Comparison of ENCODE assay signal across 1 cellular context in the genomic region with DNA sequence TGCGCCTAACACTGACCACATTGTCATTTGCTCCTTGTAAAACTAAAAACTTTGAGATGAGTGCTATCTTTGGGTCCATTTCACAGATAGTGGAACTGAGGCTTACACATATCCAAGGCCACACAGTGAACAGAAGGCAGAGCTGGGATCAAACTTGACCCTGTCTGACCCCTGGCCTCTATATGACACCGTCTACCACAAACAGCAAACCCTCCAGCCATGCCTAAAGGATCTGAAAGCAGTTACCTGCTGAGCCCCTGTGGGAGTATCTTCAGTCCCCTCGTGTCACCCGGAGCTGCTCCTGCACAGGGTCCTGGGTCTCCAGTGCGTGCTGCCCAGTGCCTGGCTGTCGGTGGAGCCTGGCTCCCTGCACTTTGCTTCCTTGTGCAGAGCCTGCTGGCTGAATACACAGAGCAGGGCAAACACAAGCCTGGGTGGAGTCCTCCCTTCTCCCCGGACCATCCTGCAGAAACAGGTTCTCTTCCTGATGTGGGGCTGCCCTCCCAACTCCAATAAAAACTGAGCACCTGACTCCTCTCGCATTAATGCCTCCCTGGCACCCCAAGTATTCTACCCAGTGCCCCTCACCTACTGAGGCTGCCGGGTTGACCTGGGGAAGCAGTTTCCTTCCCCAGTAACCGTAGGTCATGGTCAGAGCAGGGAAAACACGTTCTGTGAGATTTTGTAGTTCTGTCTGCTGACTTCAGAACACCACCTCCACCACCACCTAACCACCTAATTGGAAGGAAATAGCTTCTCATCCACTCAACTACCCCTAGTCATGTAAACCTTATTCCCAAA.
TF ChIP-seq lines count a peak whose summit lies in the region.

A gene with protein sequence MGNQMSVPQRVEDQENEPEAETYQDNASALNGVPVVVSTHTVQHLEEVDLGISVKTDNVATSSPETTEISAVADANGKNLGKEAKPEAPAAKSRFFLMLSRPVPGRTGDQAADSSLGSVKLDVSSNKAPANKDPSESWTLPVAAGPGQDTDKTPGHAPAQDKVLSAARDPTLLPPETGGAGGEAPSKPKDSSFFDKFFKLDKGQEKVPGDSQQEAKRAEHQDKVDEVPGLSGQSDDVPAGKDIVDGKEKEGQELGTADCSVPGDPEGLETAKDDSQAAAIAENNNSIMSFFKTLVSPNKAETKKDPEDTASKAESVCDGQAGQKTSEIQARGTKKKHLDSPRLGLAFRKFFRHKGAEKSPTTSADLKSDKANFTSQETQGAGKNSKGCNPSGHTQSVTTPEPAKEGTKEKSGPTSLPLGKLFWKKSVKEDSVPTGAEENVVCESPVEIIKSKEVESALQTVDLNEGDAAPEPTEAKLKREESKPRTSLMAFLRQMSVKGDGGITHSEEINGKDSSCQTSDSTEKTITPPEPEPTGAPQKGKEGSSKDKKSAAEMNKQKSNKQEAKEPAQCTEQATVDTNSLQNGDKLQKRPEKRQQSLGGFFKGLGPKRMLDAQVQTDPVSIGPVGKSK (minus strand): TSS at position 408 of the 801 bp plus-strand sequence. CDS start 11,876 bp downstream, outside the sequence.

TF ChIP-seq in HepG2, 621 proteins besides CTCF, POLR2A, EP300 and RAD21 (continued from another document and continues in another):
- TF ChIP-seq, protein P1, sequence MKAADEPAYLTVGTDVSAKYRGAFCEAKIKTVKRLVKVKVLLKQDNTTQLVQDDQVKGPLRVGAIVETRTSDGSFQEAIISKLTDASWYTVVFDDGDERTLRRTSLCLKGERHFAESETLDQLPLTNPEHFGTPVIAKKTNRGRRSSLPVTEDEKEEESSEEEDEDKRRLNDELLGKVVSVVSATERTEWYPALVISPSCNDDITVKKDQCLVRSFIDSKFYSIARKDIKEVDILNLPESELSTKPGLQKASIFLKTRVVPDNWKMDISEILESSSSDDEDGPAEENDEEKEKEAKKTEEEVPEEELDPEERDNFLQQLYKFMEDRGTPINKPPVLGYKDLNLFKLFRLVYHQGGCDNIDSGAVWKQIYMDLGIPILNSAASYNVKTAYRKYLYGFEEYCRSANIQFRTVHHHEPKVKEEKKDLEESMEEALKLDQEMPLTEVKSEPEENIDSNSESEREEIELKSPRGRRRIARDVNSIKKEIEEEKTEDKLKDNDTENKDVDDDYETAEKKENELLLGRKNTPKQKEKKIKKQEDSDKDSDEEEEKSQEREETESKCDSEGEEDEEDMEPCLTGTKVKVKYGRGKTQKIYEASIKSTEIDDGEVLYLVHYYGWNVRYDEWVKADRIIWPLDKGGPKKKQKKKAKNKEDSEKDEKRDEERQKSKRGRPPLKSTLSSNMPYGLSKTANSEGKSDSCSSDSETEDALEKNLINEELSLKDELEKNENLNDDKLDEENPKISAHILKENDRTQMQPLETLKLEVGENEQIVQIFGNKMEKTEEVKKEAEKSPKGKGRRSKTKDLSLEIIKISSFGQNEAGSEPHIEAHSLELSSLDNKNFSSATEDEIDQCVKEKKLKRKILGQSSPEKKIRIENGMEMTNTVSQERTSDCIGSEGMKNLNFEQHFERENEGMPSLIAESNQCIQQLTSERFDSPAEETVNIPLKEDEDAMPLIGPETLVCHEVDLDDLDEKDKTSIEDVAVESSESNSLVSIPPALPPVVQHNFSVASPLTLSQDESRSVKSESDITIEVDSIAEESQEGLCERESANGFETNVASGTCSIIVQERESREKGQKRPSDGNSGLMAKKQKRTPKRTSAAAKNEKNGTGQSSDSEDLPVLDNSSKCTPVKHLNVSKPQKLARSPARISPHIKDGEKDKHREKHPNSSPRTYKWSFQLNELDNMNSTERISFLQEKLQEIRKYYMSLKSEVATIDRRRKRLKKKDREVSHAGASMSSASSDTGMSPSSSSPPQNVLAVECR (CRISPR knock-in tag; IDR thresholded peaks at IDR 0.05; ENCODE audit: borderline replicate concordance) = peak; percentile 52; the same call in 1 of the 2 replicates
- TF ChIP-seq PAWR (CRISPR knock-in tag; IDR thresholded peaks at IDR 0.05; ENCODE audit: borderline replicate concordance) (peak; percentile 51; the same call in 1 of the 2 replicates), NR2F6 (IDR thresholded peaks at IDR 0.05) (peak; percentile 77), NR2F6 (CRISPR knock-in tag; IDR thresholded peaks at IDR 0.05) (peak; percentile 78), ZNF660 (CRISPR knock-in tag; IDR thresholded peaks at IDR 0.05; ENCODE audit: borderline replicate concordance, low read depth) (no peak), BHLHE40 (IDR thresholded peaks at IDR 0.05; ENCODE audit: low read length) (peak; percentile 31; the same call in 1 of the 2 replicates), ZNF34 (CRISPR knock-in tag; IDR thresholded peaks at IDR 0.05; ENCODE audit: borderline replicate concordance) (no peak), HNF4G (IDR thresholded peaks at IDR 0.05; ENCODE audit: borderline replicate concordance, low read depth, low read length) (peak; percentile 60; the same call in 1 of the 2 replicates), HNF4G (CRISPR knock-in tag; IDR thresholded peaks at IDR 0.05; ENCODE audit: borderline replicate concordance, low read depth) (peak; percentile 37; the same call in 1 of the 2 replicates), TBX2 (CRISPR knock-in tag; IDR thresholded peaks at IDR 0.05; ENCODE audit: borderline replicate concordance) (peak; percentile 70), ERF (CRISPR knock-in tag; IDR thresholded peaks at IDR 0.05) (peak; percentile 64; the same call in 1 of the 2 replicates)
- TF ChIP-seq, protein P2, sequence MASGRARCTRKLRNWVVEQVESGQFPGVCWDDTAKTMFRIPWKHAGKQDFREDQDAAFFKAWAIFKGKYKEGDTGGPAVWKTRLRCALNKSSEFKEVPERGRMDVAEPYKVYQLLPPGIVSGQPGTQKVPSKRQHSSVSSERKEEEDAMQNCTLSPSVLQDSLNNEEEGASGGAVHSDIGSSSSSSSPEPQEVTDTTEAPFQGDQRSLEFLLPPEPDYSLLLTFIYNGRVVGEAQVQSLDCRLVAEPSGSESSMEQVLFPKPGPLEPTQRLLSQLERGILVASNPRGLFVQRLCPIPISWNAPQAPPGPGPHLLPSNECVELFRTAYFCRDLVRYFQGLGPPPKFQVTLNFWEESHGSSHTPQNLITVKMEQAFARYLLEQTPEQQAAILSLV (CRISPR knock-in tag; IDR thresholded peaks at IDR 0.05; ENCODE audit: borderline replicate concordance) = 0 out of 2 replicates have a peak, but pooled peaks have one; percentile 74
- TF ChIP-seq, protein P3, sequence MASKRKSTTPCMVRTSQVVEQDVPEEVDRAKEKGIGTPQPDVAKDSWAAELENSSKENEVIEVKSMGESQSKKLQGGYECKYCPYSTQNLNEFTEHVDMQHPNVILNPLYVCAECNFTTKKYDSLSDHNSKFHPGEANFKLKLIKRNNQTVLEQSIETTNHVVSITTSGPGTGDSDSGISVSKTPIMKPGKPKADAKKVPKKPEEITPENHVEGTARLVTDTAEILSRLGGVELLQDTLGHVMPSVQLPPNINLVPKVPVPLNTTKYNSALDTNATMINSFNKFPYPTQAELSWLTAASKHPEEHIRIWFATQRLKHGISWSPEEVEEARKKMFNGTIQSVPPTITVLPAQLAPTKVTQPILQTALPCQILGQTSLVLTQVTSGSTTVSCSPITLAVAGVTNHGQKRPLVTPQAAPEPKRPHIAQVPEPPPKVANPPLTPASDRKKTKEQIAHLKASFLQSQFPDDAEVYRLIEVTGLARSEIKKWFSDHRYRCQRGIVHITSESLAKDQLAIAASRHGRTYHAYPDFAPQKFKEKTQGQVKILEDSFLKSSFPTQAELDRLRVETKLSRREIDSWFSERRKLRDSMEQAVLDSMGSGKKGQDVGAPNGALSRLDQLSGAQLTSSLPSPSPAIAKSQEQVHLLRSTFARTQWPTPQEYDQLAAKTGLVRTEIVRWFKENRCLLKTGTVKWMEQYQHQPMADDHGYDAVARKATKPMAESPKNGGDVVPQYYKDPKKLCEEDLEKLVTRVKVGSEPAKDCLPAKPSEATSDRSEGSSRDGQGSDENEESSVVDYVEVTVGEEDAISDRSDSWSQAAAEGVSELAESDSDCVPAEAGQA (IDR thresholded peaks at IDR 0.05; ENCODE audit: low read depth) = no peak
- TF ChIP-seq, protein P3 (CRISPR knock-in tag; IDR thresholded peaks at IDR 0.05; ENCODE audit: borderline replicate concordance) = no peak
- TF ChIP-seq, protein P4, sequence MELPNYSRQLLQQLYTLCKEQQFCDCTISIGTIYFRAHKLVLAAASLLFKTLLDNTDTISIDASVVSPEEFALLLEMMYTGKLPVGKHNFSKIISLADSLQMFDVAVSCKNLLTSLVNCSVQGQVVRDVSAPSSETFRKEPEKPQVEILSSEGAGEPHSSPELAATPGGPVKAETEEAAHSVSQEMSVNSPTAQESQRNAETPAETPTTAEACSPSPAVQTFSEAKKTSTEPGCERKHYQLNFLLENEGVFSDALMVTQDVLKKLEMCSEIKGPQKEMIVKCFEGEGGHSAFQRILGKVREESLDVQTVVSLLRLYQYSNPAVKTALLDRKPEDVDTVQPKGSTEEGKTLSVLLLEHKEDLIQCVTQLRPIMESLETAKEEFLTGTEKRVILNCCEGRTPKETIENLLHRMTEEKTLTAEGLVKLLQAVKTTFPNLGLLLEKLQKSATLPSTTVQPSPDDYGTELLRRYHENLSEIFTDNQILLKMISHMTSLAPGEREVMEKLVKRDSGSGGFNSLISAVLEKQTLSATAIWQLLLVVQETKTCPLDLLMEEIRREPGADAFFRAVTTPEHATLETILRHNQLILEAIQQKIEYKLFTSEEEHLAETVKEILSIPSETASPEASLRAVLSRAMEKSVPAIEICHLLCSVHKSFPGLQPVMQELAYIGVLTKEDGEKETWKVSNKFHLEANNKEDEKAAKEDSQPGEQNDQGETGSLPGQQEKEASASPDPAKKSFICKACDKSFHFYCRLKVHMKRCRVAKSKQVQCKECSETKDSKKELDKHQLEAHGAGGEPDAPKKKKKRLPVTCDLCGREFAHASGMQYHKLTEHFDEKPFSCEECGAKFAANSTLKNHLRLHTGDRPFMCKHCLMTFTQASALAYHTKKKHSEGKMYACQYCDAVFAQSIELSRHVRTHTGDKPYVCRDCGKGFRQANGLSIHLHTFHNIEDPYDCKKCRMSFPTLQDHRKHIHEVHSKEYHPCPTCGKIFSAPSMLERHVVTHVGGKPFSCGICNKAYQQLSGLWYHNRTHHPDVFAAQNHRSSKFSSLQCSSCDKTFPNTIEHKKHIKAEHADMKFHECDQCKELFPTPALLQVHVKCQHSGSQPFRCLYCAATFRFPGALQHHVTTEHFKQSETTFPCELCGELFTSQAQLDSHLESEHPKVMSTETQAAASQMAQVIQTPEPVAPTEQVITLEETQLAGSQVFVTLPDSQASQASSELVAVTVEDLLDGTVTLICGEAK (IDR thresholded peaks at IDR 0.05) = no peak
- TF ChIP-seq, protein P4 (CRISPR knock-in tag; IDR thresholded peaks at IDR 0.05) = peak; percentile 70
- TF ChIP-seq, protein P5, sequence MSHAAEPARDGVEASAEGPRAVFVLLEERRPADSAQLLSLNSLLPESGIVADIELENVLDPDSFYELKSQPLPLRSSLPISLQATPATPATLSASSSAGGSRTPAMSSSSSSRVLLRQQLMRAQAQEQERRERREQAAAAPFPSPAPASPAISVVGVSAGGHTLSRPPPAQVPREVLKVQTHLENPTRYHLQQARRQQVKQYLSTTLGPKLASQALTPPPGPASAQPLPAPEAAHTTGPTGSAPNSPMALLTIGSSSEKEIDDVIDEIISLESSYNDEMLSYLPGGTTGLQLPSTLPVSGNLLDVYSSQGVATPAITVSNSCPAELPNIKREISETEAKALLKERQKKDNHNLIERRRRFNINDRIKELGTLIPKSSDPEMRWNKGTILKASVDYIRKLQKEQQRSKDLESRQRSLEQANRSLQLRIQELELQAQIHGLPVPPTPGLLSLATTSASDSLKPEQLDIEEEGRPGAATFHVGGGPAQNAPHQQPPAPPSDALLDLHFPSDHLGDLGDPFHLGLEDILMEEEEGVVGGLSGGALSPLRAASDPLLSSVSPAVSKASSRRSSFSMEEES (CRISPR knock-in tag; IDR thresholded peaks at IDR 0.05) = no peak
